Comparison of ENCODE assay signal across 16 cellular contexts in genomic region chr10:73863039-73863817, GRCh38. TPM values are rescaled to one million over a fixed set of nuclear protein-coding genes. Genes with fewer than 3 reads are reported as not detected.
A peak's percentile ranks its signal among the peaks of the same experiment; 100 is the strongest.
DNase-seq lines count a peak whose midpoint lies in the region; ATAC-seq and TF ChIP-seq lines count a peak whose summit lies in the region.
"Had no signal": no experiment of that assay in that cellular context is flagged by ENCODE, and none has a peak within 500 bp of the region (broad histone marks: within the 10 kb centered on the region; RNA-seq: fewer than 3 reads in every experiment).

No MANE protein-coding gene starts in this region.

- ATAC-seq in CD8-positive, alpha-beta T cell, result no peak
- no peak for ATAC-seq in stimulated activated effector memory CD8-positive, alpha-beta T cell treated with anti-CD3 and anti-CD28 coated beads, Interleukin-12 subunit alpha, Interleukin-12 subunit beta, amount 100 ng/mL, for 72 hours
- ATAC-seq: activated naive CD4-positive, alpha-beta T cell treated with anti-CD3 and anti-CD28 coated beads, Interleukin-2, amount 50 U/mL, for 72 hours; GM12878; sciatic nerve had no signal

- WGBS in endodermal cell (ENCODE audit: insufficient coverage in 1 of 2, insufficient read length in 1 of 2), 2 experiments, result 86% methylated on average over 5 of the region's 5 CpGs; no CpG with 5 or more reads in 1 of the 2 experiments

- TF ChIP-seq CTCF in CD8-positive, alpha-beta T cell (IDR thresholded peaks at IDR 0.05), result no peak
- TF ChIP-seq CTCF in RWPE1 (conservative IDR thresholded peaks at IDR 0.05; ENCODE audit: low read depth) (no peak), endodermal cell (conservative IDR thresholded peaks at IDR 0.05) (no peak), uterus (IDR thresholded peaks at IDR 0.05) (no peak)

- POLR2A ChIA-PET in CD8-positive, alpha-beta T cell (lab: Charles Lee), result interaction anchor here (0.6 to 2.6 kb wide), 3 partner anchors 11 to 100 kb away, joined by 3 to 13 read pairs (median 7); partner anchors contain the start of gene CAMK2G
- POLR2A ChIA-PET in RWPE1 (lab: Yijun Ruan, JAX; ENCODE audit: low non-redundant PET), result no interaction called here

- CTCF ChIA-PET in CD8-positive, alpha-beta T cell (lab: Charles Lee), result interaction anchor here (0.9 to 10.6 kb wide), 10 partner anchors 13 to 218 kb away, joined by 3 to 115 read pairs (median 4); no protein-coding TSS in a partner anchor
- CTCF ChIA-PET in RWPE1 (lab: Yijun Ruan, JAX), result interaction anchor here (0.9 to 2.1 kb wide), 4 partner anchors 10 to 43 kb away, joined by 3 to 10 read pairs (median 6); no protein-coding TSS in a partner anchor

- H3K9ac ChIP-seq in endodermal cell (ENCODE audit: extremely low read depth, low read length, poor library complexity, severe bottlenecking), result no peak overlapping the region

- H3K9me3 Mint-ChIP-seq in CD8-positive, alpha-beta T cell, result no peaks in the 10 kb centered on the region
- H3K9me3 Mint-ChIP-seq in endodermal cell, result no peaks in the 10 kb centered on the region
- no peaks in the 10 kb centered on the region for H3K9me3 Mint-ChIP-seq in stimulated activated effector memory CD8-positive, alpha-beta T cell treated with anti-CD3 and anti-CD28 coated beads, Interleukin-12 subunit alpha, Interleukin-12 subunit beta, amount 100 ng/mL, for 72 hours
- H3K9me3 Mint-ChIP-seq: activated naive CD4-positive, alpha-beta T cell treated with anti-CD3 and anti-CD28 coated beads, Interleukin-2, amount 50 U/mL, for 72 hours had no signal

- H3K36me3 Mint-ChIP-seq in CD8-positive, alpha-beta T cell, result peaks cover 66% of the 10 kb centered on the region
- peaks cover 26% of the 10 kb centered on the region for H3K36me3 Mint-ChIP-seq in endodermal cell (ENCODE audit: low read depth)
- peaks cover 25% of the 10 kb centered on the region for H3K36me3 Mint-ChIP-seq in stimulated activated effector memory CD8-positive, alpha-beta T cell treated with anti-CD3 and anti-CD28 coated beads, Interleukin-12 subunit alpha, Interleukin-12 subunit beta, amount 100 ng/mL, for 72 hours

- H3K4me3 Mint-ChIP-seq in CD8-positive, alpha-beta T cell, result no peak overlapping the region
- no peak overlapping the region for H3K4me3 Mint-ChIP-seq in endodermal cell
- no peak overlapping the region for H3K4me3 Mint-ChIP-seq in stimulated activated effector memory CD8-positive, alpha-beta T cell treated with anti-CD3 and anti-CD28 coated beads, Interleukin-12 subunit alpha, Interleukin-12 subunit beta, amount 100 ng/mL, for 72 hours

- H3K4me1 Mint-ChIP-seq in CD8-positive, alpha-beta T cell (ENCODE audit: low read depth), result peaks cover 85% of the 10 kb centered on the region
- peaks cover 12% of the 10 kb centered on the region for H3K4me1 Mint-ChIP-seq in endodermal cell
- peaks cover 66% of the 10 kb centered on the region for H3K4me1 Mint-ChIP-seq in stimulated activated effector memory CD8-positive, alpha-beta T cell treated with anti-CD3 and anti-CD28 coated beads, Interleukin-12 subunit alpha, Interleukin-12 subunit beta, amount 100 ng/mL, for 72 hours

- H3K4me3 ChIP-seq in CD8-positive, alpha-beta T cell (ENCODE audit: low read depth, low read length), result no peak overlapping the region
- H3K4me3 ChIP-seq in endodermal cell (ENCODE audit: low read length), result no peak overlapping the region
- H3K4me3 ChIP-seq in uterus, result no peak overlapping the region
- H3K4me3 ChIP-seq: GM12878, SJCRH30, vagina had no signal

- H3K27me3 ChIP-seq in CD8-positive, alpha-beta T cell (ENCODE audit: insufficient read depth, low read length), result no peaks in the 10 kb centered on the region
- no peaks in the 10 kb centered on the region for H3K27me3 ChIP-seq in endodermal cell (ENCODE audit: control insufficient read depth, insufficient read depth, low read length, poor library complexity, severe bottlenecking)
- no peaks in the 10 kb centered on the region for H3K27me3 ChIP-seq in uterus
- H3K27me3 ChIP-seq: SJCRH30, vagina had no signal

- no peak for TF ChIP-seq POLR2A in uterus (IDR thresholded peaks at IDR 0.05)

- H3K9me3 ChIP-seq in CD8-positive, alpha-beta T cell (ENCODE audit: low read length), result no peaks in the 10 kb centered on the region
- H3K9me3 ChIP-seq in endodermal cell (ENCODE audit: control insufficient read depth, low read length), result no peaks in the 10 kb centered on the region
- no peaks in the 10 kb centered on the region for H3K9me3 ChIP-seq in uterus
- H3K9me3 ChIP-seq: SJCRH30, vagina had no signal

- peak overlapping the region; percentile 38 for H3K27ac Mint-ChIP-seq in CD8-positive, alpha-beta T cell
- peak overlapping the region; percentile 17 for H3K27ac Mint-ChIP-seq in endodermal cell
- peak overlapping the region; percentile 99 for H3K27ac Mint-ChIP-seq in stimulated activated effector memory CD8-positive, alpha-beta T cell treated with anti-CD3 and anti-CD28 coated beads, Interleukin-12 subunit alpha, Interleukin-12 subunit beta, amount 100 ng/mL, for 72 hours

- no peak overlapping the region for H3K27ac ChIP-seq in CD8-positive, alpha-beta T cell (ENCODE audit: low read depth, low read length)
- H3K27ac ChIP-seq in RWPE1 (peak overlapping the region; percentile 11), endodermal cell (ENCODE audit: low read depth, low read length) (no peak overlapping the region), uterus (no peak overlapping the region)
- H3K27ac ChIP-seq: SJCRH30, vagina had no signal

- H3K36me3 ChIP-seq in CD8-positive, alpha-beta T cell (ENCODE audit: insufficient read depth, low read length), result peaks cover 11% of the 10 kb centered on the region
- H3K36me3 ChIP-seq in endodermal cell (ENCODE audit: control insufficient read depth, insufficient read depth, low read length), result peaks cover 38% of the 10 kb centered on the region
- no peaks in the 10 kb centered on the region for H3K36me3 ChIP-seq in uterus

- peaks cover 78% of the 10 kb centered on the region for H3K4me1 ChIP-seq in CD8-positive, alpha-beta T cell (ENCODE audit: insufficient read depth, low read length)
- H3K4me1 ChIP-seq in endodermal cell (ENCODE audit: control insufficient read depth, insufficient read depth, low read length), result peaks cover 13% of the 10 kb centered on the region
- H3K4me1 ChIP-seq in uterus, result peaks cover 0 to 3% of the 10 kb centered on the region in 2 donors

- DNase-seq in CD8-positive, alpha-beta T cell, result no peak
- DNase-seq in RWPE1 (ENCODE audit: low spot score), result no peak
- DNase-seq in endodermal cell, result no peak
- no peak for DNase-seq in stimulated activated effector memory CD8-positive, alpha-beta T cell treated with anti-CD3 and anti-CD28 coated beads, Interleukin-12 subunit alpha, Interleukin-12 subunit beta, amount 100 ng/mL, for 72 hours (ENCODE audit: low spot score in 2 of 2)
- no peak for DNase-seq in uterus
- DNase-seq in NCI-H1694 treated with DMSO at 0.1 percent for 48 hours (lab: John Stamatoyannopoulos, UW), result no peak
- no peak for DNase-seq in activated gamma-delta T cell (lab: John Stamatoyannopoulos, UW)
- DNase-seq: KBM-7; NCI-H1105 treated with DMSO at 0.1 percent for 48 hours; NCI-H446; stimulated activated CD4-positive, alpha-beta T cell treated with anti-CD3 and anti-CD28 coated beads, Interleukin-4, amount 100 ng/mL, for 4 hours had no signal

- H3K27me3 Mint-ChIP-seq in CD8-positive, alpha-beta T cell (ENCODE audit: low read depth), result no peaks in the 10 kb centered on the region
- no peaks in the 10 kb centered on the region for H3K27me3 Mint-ChIP-seq in endodermal cell (ENCODE audit: insufficient read depth)

- intact Hi-C loops in CD8-positive, alpha-beta T cell (cut with DNase I, micrococcal nuclease), result no loop called here
- intact Hi-C loops in uterus (cut with DNase I; ENCODE audit: low total_unique reads), result no loop called here

RNA-seq across cellular contexts. Expression of gene CAMK2G, which starts 11.1 kb away (rescaled TPM):
- total RNA-seq in CD8-positive, alpha-beta T cell, result 10 to 100 TPM; 28.4 to 28.9 TPM
- 10 to 100 TPM; 20.9 to 21.7 TPM for total RNA-seq in endodermal cell
- polyA plus RNA-seq in endodermal cell (2013, experiment 1 of 2), result 29.8 TPM
- polyA plus RNA-seq in endodermal cell (2013, experiment 2 of 2), result 25.8 TPM
- 10 to 100 TPM; 17.9 to 79.9 (median 40.0) TPM for total RNA-seq in uterus

RNA-seq across cellular contexts. Expression of gene PLAU, which starts 47.7 kb away (rescaled TPM):
- total RNA-seq in CD8-positive, alpha-beta T cell, result under 1 TPM in 1 of 2 experiments, not detected in 1; 0.11 TPM
- total RNA-seq in endodermal cell (1 to 10 TPM; 2.7 to 3.3 TPM), uterus (10 to 100 TPM in 2 of 4 donors, 1 to 10 TPM in 2; 1.8 to 15.3 (median 9.0) TPM)
- 10.5 TPM for polyA plus RNA-seq in endodermal cell (2013, experiment 1 of 2)
- polyA plus RNA-seq in endodermal cell (2013, experiment 2 of 2), result 14.2 TPM

RNA-seq across cellular contexts. Expression of gene NDST2, which starts 51.8 kb away (rescaled TPM):
- total RNA-seq in CD8-positive, alpha-beta T cell, result 100 to 1,000 TPM; 152 to 154 TPM
- 10 to 100 TPM; 19.6 to 20.3 TPM for total RNA-seq in endodermal cell
- 23.6 TPM for polyA plus RNA-seq in endodermal cell (2013, experiment 1 of 2)
- 15.4 TPM for polyA plus RNA-seq in endodermal cell (2013, experiment 2 of 2)
- 10 to 100 TPM in 3 of 4 donors, 1 to 10 TPM in 1; 5.9 to 47.8 (median 14.1) TPM for total RNA-seq in uterus

Comparison
In these comparisons a context has a peak if more than half of its experiments do, and no peak if none do; other contexts are left out.
1. H3K27ac Mint-ChIP-seq: peak in every context shown above with its lines; median percentile 99 in stimulated activated effector memory CD8-positive, alpha-beta T cell treated with anti-CD3 and anti-CD28 coated beads, Interleukin-12 subunit alpha, Interleukin-12 subunit beta, amount 100 ng/mL, for 72 hours; 38 in CD8-positive, alpha-beta T cell; 17 in endodermal cell.